12 cellular contexts compared by ENCODE assay signal in the genomic region with DNA sequence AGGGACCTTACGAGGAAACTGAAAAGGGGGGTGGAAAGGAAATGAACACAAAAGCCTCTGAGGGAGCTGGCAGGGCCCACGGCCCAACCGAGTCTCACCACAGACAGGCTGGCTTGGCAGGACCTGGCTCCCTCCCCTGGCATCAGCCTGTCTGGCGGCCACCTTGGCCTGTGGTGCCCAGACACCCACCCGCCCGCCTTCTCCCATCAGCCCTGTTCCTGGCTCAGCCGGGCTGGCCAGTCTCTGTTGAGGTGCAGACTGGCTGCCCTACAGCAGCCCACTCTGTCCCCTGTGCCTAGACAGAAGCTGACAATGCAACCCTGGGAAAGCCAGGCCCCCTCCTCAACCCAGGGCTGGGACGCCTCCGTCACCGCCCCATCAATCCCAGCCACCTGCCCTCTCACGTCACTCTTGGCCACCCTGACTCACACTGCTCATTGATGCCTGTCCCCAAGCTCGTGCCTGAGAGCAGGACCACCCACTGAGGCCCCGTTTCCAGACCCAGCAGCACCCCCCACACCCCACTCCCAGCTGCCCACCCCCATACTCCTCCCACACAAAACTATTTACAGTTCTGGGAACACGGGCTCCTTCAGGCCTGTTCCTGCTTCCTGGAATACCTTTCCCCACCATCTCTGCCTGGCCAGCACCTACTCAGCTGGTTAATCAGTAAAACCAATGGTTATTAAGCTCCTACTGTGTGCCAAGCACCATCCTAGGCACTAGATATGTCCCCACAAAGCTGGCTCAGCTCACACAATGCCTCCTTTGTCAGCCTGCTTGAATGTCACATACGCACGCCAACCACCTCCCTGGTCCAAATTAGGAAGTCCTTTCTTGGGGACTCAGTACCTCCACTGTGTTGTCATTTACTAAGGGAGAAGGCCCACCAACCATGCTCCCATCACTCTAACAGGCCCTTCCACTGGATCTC. TPM values are rescaled to one million over a fixed set of nuclear protein-coding genes. Genes with fewer than 3 reads are reported as not detected.
DNase-seq lines count a peak whose midpoint lies in the region; ATAC-seq and TF ChIP-seq lines count a peak whose summit lies in the region.
"Had no signal": no experiment of that assay in that cellular context is flagged by ENCODE, and none has a peak within 500 bp of the region (broad histone marks: within the 10 kb centered on the region; RNA-seq: fewer than 3 reads in every experiment).

No MANE protein-coding gene starts in this region.

- H3K4me3 Mint-ChIP-seq in stimulated activated naive CD8-positive, alpha-beta T cell treated with anti-CD3 and anti-CD28 coated beads, Interleukin-15, amount 100 ng/mL, for 72 hours = no peak overlapping the region
- no peak overlapping the region for H3K4me3 Mint-ChIP-seq in glutamatergic neuron (ENCODE audit: unreplicated experiment)
- no peak overlapping the region for H3K4me3 Mint-ChIP-seq in activated CD8-positive, alpha-beta T cell treated with anti-CD3 and anti-CD28 coated beads for 36 hours

- no peaks in the 10 kb centered on the region for H3K36me3 ChIP-seq in ascending aorta
- no peaks in the 10 kb centered on the region for H3K36me3 ChIP-seq in rectal smooth muscle tissue (ENCODE audit: control insufficient read depth, insufficient read depth, low read length)

- POLR2A ChIA-PET in activated CD8-positive, alpha-beta T cell treated with anti-CD3 and anti-CD28 coated beads for 36 hours (lab: Charles Lee) = interaction anchor here (0.9 to 1.0 kb wide), 2 partner anchors 12 to 15 kb away, joined by 3 to 4 read pairs; no protein-coding TSS in a partner anchor

- peaks cover 57% of the 10 kb centered on the region for H3K27me3 Mint-ChIP-seq in stimulated activated naive CD8-positive, alpha-beta T cell treated with anti-CD3 and anti-CD28 coated beads, Interleukin-15, amount 100 ng/mL, for 72 hours
- peaks cover 2% of the 10 kb centered on the region for H3K27me3 Mint-ChIP-seq in glutamatergic neuron (ENCODE audit: unreplicated experiment)
- peaks cover 20% of the 10 kb centered on the region for H3K27me3 Mint-ChIP-seq in activated CD8-positive, alpha-beta T cell treated with anti-CD3 and anti-CD28 coated beads for 36 hours

- H3K4me1 ChIP-seq in ascending aorta (peaks cover 12 to 44% of the 10 kb centered on the region in 2 donors), rectal smooth muscle tissue (ENCODE audit: control insufficient read depth, insufficient read depth, low read length) (peaks cover 69% of the 10 kb centered on the region)

- TF ChIP-seq CTCF in ascending aorta (IDR thresholded peaks at IDR 0.05) = no peak
- no peak for TF ChIP-seq CTCF in glutamatergic neuron (IDR thresholded peaks at IDR 0.05; ENCODE audit: partially characterized antibody, unreplicated experiment)
- no peak for TF ChIP-seq CTCF in activated CD8-positive, alpha-beta T cell treated with anti-CD3 and anti-CD28 coated beads for 36 hours (IDR thresholded peaks at IDR 0.05)

- peaks cover 8% of the 10 kb centered on the region for H3K4me1 Mint-ChIP-seq in stimulated activated naive CD8-positive, alpha-beta T cell treated with anti-CD3 and anti-CD28 coated beads, Interleukin-15, amount 100 ng/mL, for 72 hours
- peaks cover 14% of the 10 kb centered on the region for H3K4me1 Mint-ChIP-seq in glutamatergic neuron (ENCODE audit: low read depth, unreplicated experiment)
- no peaks in the 10 kb centered on the region for H3K4me1 Mint-ChIP-seq in activated CD8-positive, alpha-beta T cell treated with anti-CD3 and anti-CD28 coated beads for 36 hours (ENCODE audit: low read depth)

- CTCF ChIA-PET in activated CD8-positive, alpha-beta T cell treated with anti-CD3 and anti-CD28 coated beads for 36 hours (lab: Charles Lee) = no interaction called here

- no peak for ATAC-seq in GM21447 (IDR thresholded peaks at IDR 0.05; ENCODE audit: unreplicated experiment)
- ATAC-seq in stimulated activated naive CD8-positive, alpha-beta T cell treated with anti-CD3 and anti-CD28 coated beads, Interleukin-15, amount 100 ng/mL, for 72 hours = no peak
- ATAC-seq in activated CD8-positive, alpha-beta T cell treated with anti-CD3 and anti-CD28 coated beads for 36 hours = no peak

- H3K27ac ChIP-seq in ascending aorta = peak overlapping the region; percentile 93 to 97
- H3K27ac ChIP-seq in rectal smooth muscle tissue (ENCODE audit: low read depth, low read length) = peak overlapping the region; percentile 92
- H3K27ac ChIP-seq: SK-N-MC had no signal

- H3K9me3 ChIP-seq in ascending aorta = no peaks in the 10 kb centered on the region

- H3K4me3 ChIP-seq in ascending aorta (no peak overlapping the region), rectal smooth muscle tissue (ENCODE audit: low read length) (no peak overlapping the region)
- H3K4me3 ChIP-seq: SK-N-MC had no signal

- no peaks in the 10 kb centered on the region for H3K36me3 Mint-ChIP-seq in glutamatergic neuron (ENCODE audit: unreplicated experiment)
- no peaks in the 10 kb centered on the region for H3K36me3 Mint-ChIP-seq in activated CD8-positive, alpha-beta T cell treated with anti-CD3 and anti-CD28 coated beads for 36 hours (ENCODE audit: low read depth)

- no peak overlapping the region for H3K27ac Mint-ChIP-seq in stimulated activated naive CD8-positive, alpha-beta T cell treated with anti-CD3 and anti-CD28 coated beads, Interleukin-15, amount 100 ng/mL, for 72 hours
- no peak overlapping the region for H3K27ac Mint-ChIP-seq in glutamatergic neuron (ENCODE audit: unreplicated experiment)
- no peak overlapping the region for H3K27ac Mint-ChIP-seq in activated CD8-positive, alpha-beta T cell treated with anti-CD3 and anti-CD28 coated beads for 36 hours

- H3K9me3 Mint-ChIP-seq in stimulated activated naive CD8-positive, alpha-beta T cell treated with anti-CD3 and anti-CD28 coated beads, Interleukin-15, amount 100 ng/mL, for 72 hours = no peaks in the 10 kb centered on the region
- H3K9me3 Mint-ChIP-seq in glutamatergic neuron (ENCODE audit: unreplicated experiment) = peaks cover 4% of the 10 kb centered on the region
- H3K9me3 Mint-ChIP-seq in activated CD8-positive, alpha-beta T cell treated with anti-CD3 and anti-CD28 coated beads for 36 hours = no peaks in the 10 kb centered on the region

- DNase-seq in C1 segment of cervical spinal cord (lab: John Stamatoyannopoulos, UW) = peak in 9 of 14 donors; percentile 34 to 85 (median 69)
- DNase-seq in ascending aorta (ENCODE audit: low spot score in 2 of 2) = no peak
- peak; percentile 85 for DNase-seq in left kidney (ENCODE audit: low read depth, low spot score)
- DNase-seq in stimulated activated naive CD8-positive, alpha-beta T cell treated with anti-CD3 and anti-CD28 coated beads, Interleukin-15, amount 100 ng/mL, for 72 hours = no peak
- no peak for DNase-seq in glutamatergic neuron
- DNase-seq in activated CD8-positive, alpha-beta T cell treated with anti-CD3 and anti-CD28 coated beads for 36 hours = no peak
- DNase-seq: activated CD8-positive, alpha-beta memory T cell treated with anti-CD3 and anti-CD28 coated beads for 24 hours; NCI-H187 treated with DMSO at 0.1 percent for 48 hours; NCI-H510A had no signal

- intact Hi-C loops in ascending aorta (cut with DNase I) = no loop called here
- intact Hi-C loops in activated CD8-positive, alpha-beta T cell treated with anti-CD3 and anti-CD28 coated beads for 36 hours (cut with micrococcal nuclease) = no loop called here

- H3K27me3 ChIP-seq in ascending aorta (no peaks in the 10 kb centered on the region), rectal smooth muscle tissue (ENCODE audit: control insufficient read depth, insufficient read depth, low read length) (no peaks in the 10 kb centered on the region)

- H3K9ac ChIP-seq in rectal smooth muscle tissue (ENCODE audit: low read length) = no peak overlapping the region

RNA-seq across cellular contexts. Expression of gene SDC3, which starts 22.7 kb away (rescaled TPM):
- 51.9 TPM for total RNA-seq in ascending aorta
- total RNA-seq in glutamatergic neuron (ENCODE audit: unreplicated experiment) = 41.7 TPM
- total RNA-seq in activated CD8-positive, alpha-beta T cell treated with anti-CD3 and anti-CD28 coated beads for 36 hours = under 1 TPM; 0.04 to 0.14 TPM

Comparison
In these comparisons a context has a peak if more than half of its experiments do, and no peak if none do; other contexts are left out.
1. DNase-seq: peak in C1 segment of cervical spinal cord (9 of 14) and left kidney (single experiment); none in ascending aorta (0 of 2), stimulated activated naive CD8-positive, alpha-beta T cell treated with anti-CD3 and anti-CD28 coated beads, Interleukin-15, amount 100 ng/mL, for 72 hours (0 of 2), glutamatergic neuron (single experiment) and activated CD8-positive, alpha-beta T cell treated with anti-CD3 and anti-CD28 coated beads for 36 hours (single experiment).
2. RNA of gene SDC3, which starts 22.7 kb away (total RNA-seq): 51.9 TPM in ascending aorta (single experiment) and 41.7 TPM in glutamatergic neuron (single experiment); 0.04 to 0.14 TPM in activated CD8-positive, alpha-beta T cell treated with anti-CD3 and anti-CD28 coated beads for 36 hours; every median in the first group is over 10 times any median in the second.